Comparison of ENCODE assay signal across 8 cellular contexts in genomic region chr12:53219956-53220856, GRCh38. TPM values are rescaled to one million over a fixed set of nuclear protein-coding genes. Genes with fewer than 3 reads are reported as not detected.
DNase-seq lines count a peak whose midpoint lies in the region; ATAC-seq, FAIRE-seq and TF ChIP-seq lines count a peak whose summit lies in the region.

No MANE protein-coding gene starts in this region.

- H3K4me1 ChIP-seq in SJSA1 (replicated peaks): peaks cover 49% of the 10 kb centered on the region
- peaks cover 0 to 21% (median 5%) of the 10 kb centered on the region in 3 donors for H3K4me1 ChIP-seq in pancreas
- H3K4me1 ChIP-seq in upper lobe of right lung: peaks cover 71% of the 10 kb centered on the region

- H3K9me3 ChIP-seq in SJSA1 (replicated peaks): no peaks in the 10 kb centered on the region
- no peaks in the 10 kb centered on the region for H3K9me3 ChIP-seq in pancreas
- H3K9me3 ChIP-seq in upper lobe of right lung: no peaks in the 10 kb centered on the region

- intact Hi-C loops in pancreas (cut with DNase I) (loop anchor here (5.0 to 10.0 kb wide), 2 partner anchors 32 to 65 kb away; a partner anchor contains a TSS), upper lobe of right lung (cut with DNase I) (loop anchor here (10.0 kb wide), 1 partner anchor 65 kb away; no protein-coding TSS in a partner anchor)

- H3K4me3 Mint-ChIP-seq in glutamatergic neuron (ENCODE audit: unreplicated experiment): peak overlapping the region; percentile 91

- peaks cover 13% of the 10 kb centered on the region for H3K4me1 Mint-ChIP-seq in glutamatergic neuron (ENCODE audit: low read depth, unreplicated experiment)

- H3K36me3 Mint-ChIP-seq in activated naive CD4-positive, alpha-beta T cell treated with anti-CD3 and anti-CD28 coated beads, Interleukin-2, amount 50 U/mL, for 72 hours: peaks cover 6 to 8% of the 10 kb centered on the region in 2 donors
- H3K36me3 Mint-ChIP-seq in glutamatergic neuron (ENCODE audit: unreplicated experiment): no peaks in the 10 kb centered on the region

- H3K27ac Mint-ChIP-seq in activated naive CD4-positive, alpha-beta T cell treated with anti-CD3 and anti-CD28 coated beads, Interleukin-2, amount 50 U/mL, for 72 hours: peak overlapping the region; percentile 85 to 91
- H3K27ac Mint-ChIP-seq in glutamatergic neuron (ENCODE audit: unreplicated experiment): no peak overlapping the region

- peak; percentile 34 to 38 for DNase-seq in AML-193 (lab: John Stamatoyannopoulos, UW)
- peak; percentile 66 for DNase-seq in GM19240 (ENCODE audit: insufficient read length, low spot score)
- peak in 1 of 2 experiments; percentile 66 for DNase-seq in SJSA1 (ENCODE audit: low read depth in 1 of 2, low spot score in 2 of 2)
- peak in 1 of 2 donors; percentile 79 for DNase-seq in activated naive CD4-positive, alpha-beta T cell treated with anti-CD3 and anti-CD28 coated beads, Interleukin-2, amount 50 U/mL, for 72 hours (ENCODE audit: low spot score in 2 of 2)
- peak; percentile 48 for DNase-seq in glutamatergic neuron
- peak in 5 of 6 donors; percentile 44 to 75 (median 50) for DNase-seq in pancreas
- peak; percentile 84 for DNase-seq in upper lobe of right lung

- peaks cover 32% of the 10 kb centered on the region for H3K27me3 Mint-ChIP-seq in glutamatergic neuron (ENCODE audit: unreplicated experiment)

- 0 to 1% methylated on average over 55 to 57 of the region's 57 CpGs for WGBS in pancreas, 2 donors

- H3K27me3 ChIP-seq in SJSA1 (replicated peaks) (no peaks in the 10 kb centered on the region), pancreas (no peaks in the 10 kb centered on the region), upper lobe of right lung (no peaks in the 10 kb centered on the region)

- H3K36me3 ChIP-seq in SJSA1: no peaks in the 10 kb centered on the region
- no peaks in the 10 kb centered on the region for H3K36me3 ChIP-seq in pancreas
- H3K36me3 ChIP-seq in upper lobe of right lung: peaks cover under 1% of the 10 kb centered on the region

- H3K4me3 ChIP-seq in SJSA1 (peak overlapping the region; percentile 50), pancreas (peak overlapping the region; percentile 42 to 66 (median 54)), upper lobe of right lung (peak overlapping the region; percentile 79)

- H3K9me3 Mint-ChIP-seq in activated naive CD4-positive, alpha-beta T cell treated with anti-CD3 and anti-CD28 coated beads, Interleukin-2, amount 50 U/mL, for 72 hours: no peaks in the 10 kb centered on the region
- H3K9me3 Mint-ChIP-seq in glutamatergic neuron (ENCODE audit: unreplicated experiment): peaks cover 14% of the 10 kb centered on the region

- TF ChIP-seq CTCF in glutamatergic neuron (IDR thresholded peaks at IDR 0.05; ENCODE audit: partially characterized antibody, unreplicated experiment): no peak
- no peak for TF ChIP-seq CTCF in pancreas (IDR thresholded peaks at IDR 0.05)
- TF ChIP-seq CTCF in upper lobe of right lung (IDR thresholded peaks at IDR 0.05): no peak

- no peak overlapping the region for H3K27ac ChIP-seq in SJSA1
- H3K27ac ChIP-seq in pancreas: peak overlapping the region; percentile 97 to 98 (median 97)
- H3K27ac ChIP-seq in upper lobe of right lung: peak overlapping the region; percentile 99

- ATAC-seq in HG03460 (IDR thresholded peaks at IDR 0.05; ENCODE audit: unreplicated experiment) (peak; percentile 38), pancreas (peak; percentile 12 to 34 (median 31)), upper lobe of right lung (peak; percentile 3)
- ATAC-seq in activated naive CD4-positive, alpha-beta T cell treated with anti-CD3 and anti-CD28 coated beads, Interleukin-2, amount 50 U/mL, for 72 hours: peak; percentile 15 to 65

- FAIRE-seq in pancreas (lab: Jason Lieb, UNC): no peak

RNA-seq across cellular contexts. Expression of gene RARG, which starts 11.8 kb away (rescaled TPM):
- 13.5 and 13.6 TPM in 2 replicates for total RNA-seq in SJSA1 (2014; rRNA removed; shearing (Covaris generic))
- total RNA-seq in activated naive CD4-positive, alpha-beta T cell treated with anti-CD3 and anti-CD28 coated beads, Interleukin-2, amount 50 U/mL, for 72 hours: 10 to 100 TPM; 15.5 to 23.5 TPM
- 0.27 TPM for total RNA-seq in glutamatergic neuron (ENCODE audit: unreplicated experiment)
- 10 to 100 TPM in 2 of 6 donors, 1 to 10 TPM in 4; 4.4 to 18.7 (median 7.4) TPM for total RNA-seq in pancreas
- polyA plus RNA-seq in pancreas: 10 to 100 TPM; 10.3 to 11.7 TPM
- total RNA-seq in upper lobe of right lung: 23.8 TPM

RNA-seq across cellular contexts. Expression of gene ITGB7, which starts 13.2 kb away (rescaled TPM):
- 0.45 TPM in 1 of 2 replicates, not detected in the other for total RNA-seq in SJSA1 (2014; rRNA removed; shearing (Covaris generic))
- 10 to 100 TPM; 71.4 to 76.3 TPM for total RNA-seq in activated naive CD4-positive, alpha-beta T cell treated with anti-CD3 and anti-CD28 coated beads, Interleukin-2, amount 50 U/mL, for 72 hours
- total RNA-seq in glutamatergic neuron (ENCODE audit: unreplicated experiment) (not detected), pancreas (1 to 10 TPM; 1.1 to 1.7 (median 1.4) TPM), upper lobe of right lung (7.7 TPM)
- polyA plus RNA-seq in pancreas: 1 to 10 TPM; 1.6 to 1.8 TPM

RNA-seq across cellular contexts. Expression of gene CSAD, which starts 39.5 kb away (rescaled TPM):
- 2.5 and 7.5 TPM in 2 replicates for total RNA-seq in SJSA1 (2014; rRNA removed; shearing (Covaris generic))
- total RNA-seq in activated naive CD4-positive, alpha-beta T cell treated with anti-CD3 and anti-CD28 coated beads, Interleukin-2, amount 50 U/mL, for 72 hours: 10 to 100 TPM; 24.4 to 55.8 TPM
- total RNA-seq in glutamatergic neuron (ENCODE audit: unreplicated experiment): 34.5 TPM
- total RNA-seq in pancreas: 10 to 100 TPM; 10.1 to 28.4 (median 16.1) TPM
- polyA plus RNA-seq in pancreas: 10 to 100 TPM; 78.5 to 83.2 TPM
- 41.7 TPM for total RNA-seq in upper lobe of right lung

RNA-seq across cellular contexts. Expression of gene ZNF740, which starts 39.7 kb away (rescaled TPM):
- 2.1 and 6.8 TPM in 2 replicates for total RNA-seq in SJSA1 (2014; rRNA removed; shearing (Covaris generic))
- total RNA-seq in activated naive CD4-positive, alpha-beta T cell treated with anti-CD3 and anti-CD28 coated beads, Interleukin-2, amount 50 U/mL, for 72 hours: 10 to 100 TPM; 36.8 to 43.2 TPM
- total RNA-seq in glutamatergic neuron (ENCODE audit: unreplicated experiment) (38.2 TPM), pancreas (10 to 100 TPM; 13.3 to 33.1 (median 19.8) TPM), upper lobe of right lung (46.8 TPM)
- polyA plus RNA-seq in pancreas: 1 to 10 TPM; 5.2 to 7.6 TPM

RNA-seq across cellular contexts. Expression of gene ESPL1, which starts 47.9 kb away (rescaled TPM):
- total RNA-seq in SJSA1 (2014; rRNA removed; shearing (Covaris generic)): 20.2 and 28.0 TPM in 2 replicates
- 10 to 100 TPM; 32.8 to 76.3 TPM for total RNA-seq in activated naive CD4-positive, alpha-beta T cell treated with anti-CD3 and anti-CD28 coated beads, Interleukin-2, amount 50 U/mL, for 72 hours
- total RNA-seq in glutamatergic neuron (ENCODE audit: unreplicated experiment): 5.1 TPM
- under 1 TPM; 0.09 to 0.81 (median 0.50) TPM for total RNA-seq in pancreas
- under 1 TPM; 0.09 to 0.27 TPM for polyA plus RNA-seq in pancreas
- 0.35 TPM for total RNA-seq in upper lobe of right lung
